ENCODE assay signal across 7 cellular contexts in genomic region chr1:19869453-19869852, GRCh38. TPM values are rescaled to one million over a fixed set of nuclear protein-coding genes. Genes with fewer than 3 reads are reported as not detected.
"Had no signal": no experiment of that assay in that cellular context is flagged by ENCODE, and none has a peak within 500 bp of the region (broad histone marks: within the 10 kb centered on the region; RNA-seq: fewer than 3 reads in every experiment).

No MANE protein-coding gene starts in this region.

RNA-seq across cellular contexts. Expression of gene PLA2G2E, which starts 54.0 kb away (rescaled TPM):
- total RNA-seq: OCI-LY7, PC-9, Peyer's patch, Right ventricle myocardium inferior, RPMI7951, SJCRH30 had no signal

RNA-seq across cellular contexts. Expression of gene RNF186, which starts 54.4 kb away (rescaled TPM):
- total RNA-seq: HT-29, OCI-LY7, PC-9, Right ventricle myocardium inferior, RPMI7951 had no signal
